In genomic region chr4:164815711-164816110, GRCh38 we compare ENCODE assay signal across 26 cellular contexts.
"Had no signal": no experiment of that assay in that cellular context is flagged by ENCODE, and none has a peak within 500 bp of the region (broad histone marks: within the 10 kb centered on the region; RNA-seq: fewer than 3 reads in every experiment).

No MANE protein-coding gene starts in this region.

- H3K4me1 ChIP-seq: ascending aorta, breast epithelium, colonic mucosa had no signal

- ATAC-seq: activated naive CD4-positive, alpha-beta T cell treated with anti-CD3 and anti-CD28 coated beads, Interleukin-2, amount 50 U/mL, for 72 hours; activated T-cell treated with anti-CD3 and anti-CD28 coated beads, Interleukin-2, amount 50 U/mL, for 72 hours; esophagus mucosa had no signal

- H3K4me3 ChIP-seq: ascending aorta, breast epithelium, cardiac muscle cell, colonic mucosa had no signal

- H3K9me3 ChIP-seq: ascending aorta, breast epithelium, colonic mucosa had no signal

- H3K27ac ChIP-seq: ascending aorta, breast epithelium, cardiac muscle cell, colonic mucosa had no signal

- FAIRE-seq: frontal cortex had no signal

- H3K27me3 ChIP-seq: ascending aorta, breast epithelium, cardiac muscle cell, colonic mucosa had no signal

- DNase-seq: activated CD4-positive, alpha-beta memory T cell treated with anti-CD3 and anti-CD28 coated beads, Interleukin-2, amount 10 ng/mL, durations not matched to agents 7 days and 5 days; activated CD4-positive, alpha-beta T cell treated with anti-CD3 and anti-CD28 coated beads for 1 hour; activated CD4-positive, alpha-beta T cell treated with anti-CD3 and anti-CD28 coated beads for 4 hours; activated CD4-positive, alpha-beta T cell treated with anti-CD3 and anti-CD28 coated beads, Interleukin-2, amount 10 ng/mL, durations not matched to agents 7 days and 5 days; activated CD4-positive, alpha-beta T cell treated with anti-CD3 and anti-CD28 coated beads, Interleukin-2, amount 50 U/mL, for 4 hours; activated CD8-positive, alpha-beta memory T cell treated with anti-CD3 and anti-CD28 coated beads, Interleukin-2, amount 50 U/mL, for 48 hours; activated gamma-delta T cell; activated naive CD4-positive, alpha-beta T cell; activated naive CD4-positive, alpha-beta T cell treated with anti-CD3 and anti-CD28 coated beads, Interleukin-2, amount 10 ng/mL, durations not matched to agents 7 days and 5 days; activated naive CD8-positive, alpha-beta T cell treated with anti-CD3 and anti-CD28 coated beads, Interleukin-2, amount 10 ng/mL, durations not matched to agents 7 days and 5 days; activated T-cell treated with anti-CD3 and anti-CD28 coated beads for 4 hours; activated T-cell treated with anti-CD3 and anti-CD28 coated beads, Interleukin-2, amount 50 U/mL, for 24 hours; activated T-cell treated with anti-CD3 and anti-CD28 coated beads, Interleukin-2, amount 50 U/mL, for 72 hours; central memory CD4-positive, alpha-beta T cell; cerebellar nuclear complex; colonic mucosa; effector CD8-positive, alpha-beta T cell; foreskin fibroblast; head of caudate nucleus; hippocampal formation had no signal

- H3K36me3 ChIP-seq: ascending aorta, breast epithelium, cardiac muscle cell, colonic mucosa had no signal
